ENCODE assay signal across 22 cellular contexts in genomic region chr1:206596319-206596666, GRCh38.
"Had no signal": no experiment of that assay in that cellular context is flagged by ENCODE, and none has a peak within 500 bp of the region (broad histone marks: within the 10 kb centered on the region; RNA-seq: fewer than 3 reads in every experiment).

No MANE protein-coding gene starts in this region.

- H3K4me1 Mint-ChIP-seq: activated B cell treated with CpG ODN at 0.5 μM for 24 hours, mesothelial cell of epicardium, nephron progenitor cell had no signal

- ATAC-seq: left ventricle myocardium superior; psoas muscle; stimulated activated naive CD8-positive, alpha-beta T cell treated with anti-CD3 and anti-CD28 coated beads, Interleukin-15, amount 100 ng/mL, for 72 hours had no signal

- DNase-seq: activated B cell treated with CpG ODN at 0.5 μM for 24 hours; activated CD4-positive, alpha-beta T cell treated with anti-CD3 and anti-CD28 coated beads for 4 hours; activated CD8-positive, alpha-beta memory T cell treated with anti-CD3 and anti-CD28 coated beads, Interleukin-2, amount 50 U/mL, for 48 hours; aorta; brain microvascular endothelial cell; caudate nucleus; dermis blood vessel endothelial cell; glutamatergic neuron; left ventricle myocardium superior; mammary epithelial cell; nephron progenitor cell; pancreas; psoas muscle; spleen; stimulated activated CD4-positive, alpha-beta T cell treated with anti-CD3 and anti-CD28 coated beads, Interleukin-4, amount 100 ng/mL, for 1 hour; stimulated activated naive CD8-positive, alpha-beta T cell treated with anti-CD3 and anti-CD28 coated beads, Interleukin-15, amount 100 ng/mL, for 72 hours; T-helper 1 cell; tibial artery had no signal

- H3K27me3 Mint-ChIP-seq: activated B cell treated with CpG ODN at 0.5 μM for 24 hours; stimulated activated naive CD8-positive, alpha-beta T cell treated with anti-CD3 and anti-CD28 coated beads, Interleukin-15, amount 100 ng/mL, for 72 hours had no signal

- H3K9me3 Mint-ChIP-seq: activated B cell treated with CpG ODN at 0.5 μM for 24 hours; mesothelial cell of epicardium; nephron progenitor cell; stimulated activated naive CD8-positive, alpha-beta T cell treated with anti-CD3 and anti-CD28 coated beads, Interleukin-15, amount 100 ng/mL, for 72 hours had no signal

- H3K9me3 ChIP-seq: esophagus muscularis mucosa, pancreas, psoas muscle, right atrium auricular region, SJSA1, spleen, tibial artery had no signal

- H3K4me3 Mint-ChIP-seq: activated B cell treated with CpG ODN at 0.5 μM for 24 hours; mesothelial cell of epicardium; nephron progenitor cell; stimulated activated naive CD8-positive, alpha-beta T cell treated with anti-CD3 and anti-CD28 coated beads, Interleukin-15, amount 100 ng/mL, for 72 hours had no signal

- H3K27ac Mint-ChIP-seq: activated B cell treated with CpG ODN at 0.5 μM for 24 hours, mesothelial cell of epicardium, nephron progenitor cell had no signal
